ENCODE assay signal across 21 cellular contexts in genomic region chr5:54769072-54769471, GRCh38.
DNase-seq lines count a peak whose midpoint lies in the region; ATAC-seq, FAIRE-seq and TF ChIP-seq lines count a peak whose summit lies in the region.
"Had no signal": no experiment of that assay in that cellular context is flagged by ENCODE, and none has a peak within 500 bp of the region (broad histone marks: within the 10 kb centered on the region; RNA-seq: fewer than 3 reads in every experiment).

No MANE protein-coding gene starts in this region.

- TF ChIP-seq POLR2A in K562 (conservative IDR thresholded peaks at IDR 0.05), result no peak

- BruUV-seq in K562 (replicated peaks; lab: Mats Ljungman, UMichigan), result no TSS peak

- no peak overlapping the region for H3K9ac ChIP-seq in K562 (ENCODE audit: insufficient read depth in 1 of 2, low read depth in 2 of 2, low read length in 2 of 2)

- peak; percentile 60 for FAIRE-seq in K562 (lab: Jason Lieb, UNC)
- no peak for FAIRE-seq in GM19239 (lab: Jason Lieb, UNC)
- FAIRE-seq: endometrium had no signal

- H3K36me3 ChIP-seq in K562 (ENCODE audit: control insufficient read depth, insufficient read depth, low read length) (no peaks in the 10 kb centered on the region), left lung (no peaks in the 10 kb centered on the region)
- H3K36me3 ChIP-seq: HAP-1, MG63, upper lobe of left lung had no signal

- in situ Hi-C loops in K562 (cut with MboI), result no loop called here

- TF ChIP-seq CTCF in K562 (IDR thresholded peaks at IDR 0.05 in 2 of 3, conservative IDR thresholded peaks at IDR 0.05 in 1 of 3; ENCODE audit: insufficient read depth in 2 of 3, low read depth in 1 of 3, low read length in 3 of 3), result peak; percentile 20 to 47 (median 47); a peak in 4 of 6 replicates
- no peak for TF ChIP-seq CTCF in left lung (IDR thresholded peaks at IDR 0.05)

- POLR2A ChIA-PET in K562 (lab: Yijun Ruan, JAX), result interaction anchor here (1.0 kb wide), 1 partner anchor 13 kb away, joined by 3 read pairs; no protein-coding TSS in a partner anchor

- H4K20me1 ChIP-seq in K562 (replicated peaks; ENCODE audit: control insufficient read depth, insufficient read depth, low read length), result no peaks in the 10 kb centered on the region

- H3K27ac ChIP-seq in K562 (ENCODE audit: extremely low read depth, low read depth, low read length) (no peak overlapping the region), left lung (no peak overlapping the region)
- H3K27ac ChIP-seq: upper lobe of left lung had no signal

- peaks cover 0 to 5% of the 10 kb centered on the region in 2 experiments; a peak in 1 of 5 replicates for H3K27me3 ChIP-seq in K562 (ENCODE audit: control insufficient read depth in 2 of 2, insufficient read depth in 2 of 2, low read length in 2 of 2)
- H3K27me3 ChIP-seq in left lung, result no peaks in the 10 kb centered on the region
- H3K27me3 ChIP-seq: MG63, upper lobe of left lung had no signal

- TF ChIP-seq EP300 in Ishikawa (IDR thresholded peaks at IDR 0.05; ENCODE audit: borderline replicate concordance) (no peak), K562 (IDR thresholded peaks at IDR 0.05; ENCODE audit: low read length) (no peak)

- CTCF ChIA-PET in K562 (lab: Yijun Ruan, JAX; ENCODE audit: low intra/inter-chr PET ratio), result no interaction called here

- no peak overlapping the region for H2AFZ ChIP-seq in K562 (ENCODE audit: low read depth, low read length)

- H3K4me2 ChIP-seq in K562 (ENCODE audit: insufficient read depth, low read length), result no peak overlapping the region

- H3K4me1 ChIP-seq in K562 (replicated peaks in 1 of 2; ENCODE audit: control insufficient read depth in 2 of 2, insufficient read depth in 2 of 2, low read length in 2 of 2) (no peaks in the 10 kb centered on the region; a peak in 1 of 5 replicates), left lung (peaks cover 0 to 2% of the 10 kb centered on the region in 2 donors)
- H3K4me1 ChIP-seq: HAP-1, upper lobe of left lung had no signal

- TF ChIP-seq RAD21 in Ishikawa (IDR thresholded peaks at IDR 0.05; ENCODE audit: low read depth) (peak; percentile 57), K562 (CRISPR knock-in tag; conservative IDR thresholded peaks at IDR 0.05 in 1 of 2, IDR thresholded peaks at IDR 0.05 in 1 of 2) (peak in 1 of 2 experiments; percentile 60; a peak in 3 of 4 replicates)

- H3K9me3 ChIP-seq in K562 (replicated peaks; ENCODE audit: control insufficient read depth, insufficient read depth, low read depth, low read length) (no peaks in the 10 kb centered on the region), left lung (no peaks in the 10 kb centered on the region)
- H3K9me3 ChIP-seq: HAP-1, MG63, upper lobe of left lung had no signal

- 26% methylated on average over 6 of the region's 6 CpGs for WGBS in K562 (ENCODE audit: insufficient coverage, low coverage, missing lambda C conversion rate)

- no peaks in the 10 kb centered on the region for H3K79me2 ChIP-seq in K562 (ENCODE audit: control insufficient read depth, insufficient read depth, low read length)

- H3K9me1 ChIP-seq in K562 (ENCODE audit: control insufficient read depth, insufficient read depth, low read length), result no peaks in the 10 kb centered on the region

- DNase-seq in DMS153 (lab: John Stamatoyannopoulos, UW) (peak; percentile 1), DMS153 treated with DMSO at 0.1 percent for 48 hours (lab: John Stamatoyannopoulos, UW; ENCODE audit: unreplicated experiment) (no peak), K562 (ENCODE audit: extremely low read depth in 1 of 4, low spot score in 3 of 4) (peak in 1 of 4 experiments; percentile 20), left lung (no peak), NCI-H1105 treated with DMSO at 0.1 percent for 48 hours (lab: John Stamatoyannopoulos, UW) (no peak), GM19239 (ENCODE audit: insufficient read length, low spot score) (no peak)
- DNase-seq: 8988T; activated CD4-positive, alpha-beta T cell treated with anti-CD3 and anti-CD28 coated beads, Interleukin-2, amount 50 U/mL, for 1 hour; activated naive CD4-positive, alpha-beta T cell treated with anti-CD3 and anti-CD28 coated beads, Interleukin-2, amount 10 ng/mL, durations not matched to agents 7 days and 5 days; amniotic stem cell; CD8-positive, alpha-beta memory T cell; IMR-90; MG63; NCI-H1436; NCI-H526 treated with DMSO at 0.1 percent for 48 hours; stimulated activated CD8-positive, alpha-beta memory T cell treated with anti-CD3 and anti-CD28 coated beads, Interleukin-4, amount 100 ng/mL, for 48 hours; upper lobe of left lung had no signal

- ATAC-seq in K562 (peak; percentile 87), left lung (peak; percentile 21), GM18502 (IDR thresholded peaks at IDR 0.05; ENCODE audit: poor library complexity, unreplicated experiment) (no peak)

- intact Hi-C loops in K562 (cut with micrococcal nuclease) (loop anchor here (5.0 kb wide), 1 partner anchor 252 kb away; the partner anchor contains the start of gene SNX18), left lung (cut with DNase I) (no loop called here)

- no peak overlapping the region for H3K4me3 ChIP-seq in K562
- H3K4me3 ChIP-seq in left lung, result no peak overlapping the region
- H3K4me3 ChIP-seq: HAP-1, MG63, upper lobe of left lung had no signal

TF ChIP-seq in Ishikawa, 13 proteins besides CTCF, POLR2A, EP300 and RAD21 (continues in another document):
- TF ChIP-seq REST (IDR thresholded peaks at IDR 0.05; ENCODE audit: low read depth) (no peak), CEBPB (IDR thresholded peaks at IDR 0.05) (no peak), TEAD4 (IDR thresholded peaks at IDR 0.05) (no peak), TAF1 (IDR thresholded peaks at IDR 0.05; ENCODE audit: low read depth) (no peak), YY1 (IDR thresholded peaks at IDR 0.05; ENCODE audit: low read depth) (no peak), CREB1 (IDR thresholded peaks at IDR 0.05; ENCODE audit: low read depth) (no peak), EGR1 (IDR thresholded peaks at IDR 0.05) (no peak), ZBTB7A (IDR thresholded peaks at IDR 0.05; ENCODE audit: low read depth) (no peak), FOXM1 (IDR thresholded peaks at IDR 0.05; ENCODE audit: borderline replicate concordance, low read depth) (no peak)

TF ChIP-seq in K562, 482 proteins besides CTCF, POLR2A, EP300 and RAD21:
- TF ChIP-seq ZNF121 (CRISPR knock-in tag; conservative IDR thresholded peaks at IDR 0.05) (no peak), ATF1 (CRISPR knock-in tag; IDR thresholded peaks at IDR 0.05) (no peak), ATF1 (tag; IDR thresholded peaks at IDR 0.05) (no peak), ZC3H8 (IDR thresholded peaks at IDR 0.05) (no peak), HSF4 (CRISPR knock-in tag; IDR thresholded peaks at IDR 0.05; ENCODE audit: borderline replicate concordance) (no peak), ZMIZ1 (IDR thresholded peaks at IDR 0.05; ENCODE audit: low read depth in 2 of 2, low read length in 2 of 2) (no peak), ZNF583 (CRISPR knock-in tag; IDR thresholded peaks at IDR 0.05) (no peak), ZBTB49 (CRISPR knock-in tag; IDR thresholded peaks at IDR 0.05; ENCODE audit: borderline replicate concordance) (no peak), SUPT5H (IDR thresholded peaks at IDR 0.05) (no peak)

Comparison
In these comparisons a context has a peak if more than half of its experiments do, and no peak if none do; other contexts are left out.
1. CTCF ChIP-seq: peak in K562 (3 of 3); none in left lung (0 of 2).